In the genomic region with DNA sequence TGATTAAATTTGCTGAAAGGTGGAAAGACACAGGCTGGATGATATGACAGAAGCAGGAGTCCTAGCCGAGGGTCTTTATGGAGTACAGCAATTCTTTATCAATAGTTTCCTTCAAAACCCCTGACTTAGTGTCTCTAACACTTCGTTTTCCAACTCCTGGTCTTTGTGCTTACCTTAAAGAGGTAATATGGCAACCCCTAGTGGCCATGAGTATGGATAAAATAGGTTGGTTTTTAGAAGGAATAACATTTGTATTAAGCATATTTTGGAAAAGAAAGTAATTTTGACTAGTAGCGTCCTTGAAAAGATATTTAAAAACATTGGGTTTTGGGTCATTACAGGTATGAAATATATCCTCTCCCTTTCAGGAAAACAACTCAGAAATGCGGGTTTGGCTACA, we compare ENCODE assay signal across 10 cellular contexts. TPM values are rescaled to one million over a fixed set of nuclear protein-coding genes. Genes with fewer than 3 reads are reported as not detected.
DNase-seq lines count a peak whose midpoint lies in the region; ATAC-seq and TF ChIP-seq lines count a peak whose summit lies in the region.
"Had no signal": no experiment of that assay in that cellular context is flagged by ENCODE, and none has a peak within 500 bp of the region (broad histone marks: within the 10 kb centered on the region; RNA-seq: fewer than 3 reads in every experiment).

No MANE protein-coding gene starts in this region.

- WGBS in tibial nerve, 2 donors = 38 to 53% methylated on average over 4 of the region's 4 CpGs

- H3K27ac ChIP-seq in A673 (ENCODE audit: low read depth, low read length, poor library complexity, severe bottlenecking) = no peak overlapping the region
- no peak overlapping the region for H3K27ac ChIP-seq in OCI-LY3 (ENCODE audit: low read length)
- no peak overlapping the region for H3K27ac ChIP-seq in foreskin keratinocyte
- no peak overlapping the region for H3K27ac ChIP-seq in tibial nerve

- POLR2A ChIA-PET in A673 (lab: Charles Lee; ENCODE audit: low non-redundant PET) = no interaction called here

- no peaks in the 10 kb centered on the region for H3K9me3 Mint-ChIP-seq in activated T-cell treated with anti-CD3 and anti-CD28 coated beads, Interleukin-2, amount 50 U/mL, for 24 hours

- intact Hi-C loops in A673 (cut with micrococcal nuclease; ENCODE audit: unreplicated experiment) = loop anchor here (1.0 to 2.0 kb wide), 2 partner anchors 341 to 344 kb away; no protein-coding TSS in a partner anchor

- DNase-seq in A673 (ENCODE audit: low spot score) (peak; percentile 17), foreskin keratinocyte (peak in 1 of 2 donors; percentile 26), tibial nerve (ENCODE audit: low spot score in 2 of 2) (no peak)
- DNase-seq in activated T-cell treated with anti-CD3 and anti-CD28 coated beads, Interleukin-2, amount 50 U/mL, for 24 hours = no peak

- H4K20me1 ChIP-seq in OCI-LY3 (ENCODE audit: insufficient read depth, low read length) = no peaks in the 10 kb centered on the region

- no peak for TF ChIP-seq EP300 in tibial nerve (IDR thresholded peaks at IDR 0.05)

- no peaks in the 10 kb centered on the region for H3K9me3 ChIP-seq in A673 (ENCODE audit: low read depth, low read length, poor library complexity, severe bottlenecking)
- no peaks in the 10 kb centered on the region for H3K9me3 ChIP-seq in OCI-LY3 (ENCODE audit: insufficient read depth, low read length)
- no peaks in the 10 kb centered on the region for H3K9me3 ChIP-seq in tibial nerve

- H3K79me2 ChIP-seq in OCI-LY3 (ENCODE audit: low read length) = no peaks in the 10 kb centered on the region

- no peak overlapping the region for H3K4me3 Mint-ChIP-seq in activated T-cell treated with anti-CD3 and anti-CD28 coated beads, Interleukin-2, amount 50 U/mL, for 24 hours

- peaks cover 3% of the 10 kb centered on the region for H3K27me3 Mint-ChIP-seq in activated T-cell treated with anti-CD3 and anti-CD28 coated beads, Interleukin-2, amount 50 U/mL, for 24 hours

- H3K4me3 ChIP-seq in A673 (ENCODE audit: low read depth, low read length, poor library complexity, severe bottlenecking) (no peak overlapping the region), OCI-LY3 (ENCODE audit: low read length) (no peak overlapping the region), tibial nerve (no peak overlapping the region)

- BruUV-seq in A673 (replicated peaks; lab: Mats Ljungman, UMichigan) = no TSS peak

- H2AFZ ChIP-seq in OCI-LY3 (ENCODE audit: low read depth, low read length) = no peak overlapping the region

- H3K27ac Mint-ChIP-seq in activated T-cell treated with anti-CD3 and anti-CD28 coated beads, Interleukin-2, amount 50 U/mL, for 24 hours = no peak overlapping the region

- no peak overlapping the region for H3K9ac ChIP-seq in OCI-LY3 (ENCODE audit: low read length)

- H3K4me2 ChIP-seq in OCI-LY3 (ENCODE audit: low read length) = no peak overlapping the region

- ATAC-seq in GM19463 (IDR thresholded peaks at IDR 0.05; ENCODE audit: unreplicated experiment) (peak; percentile 45), foreskin keratinocyte (peak; percentile 71), HG03460 (IDR thresholded peaks at IDR 0.05; ENCODE audit: unreplicated experiment) (no peak), GM21367 (IDR thresholded peaks at IDR 0.05; ENCODE audit: unreplicated experiment) (no peak)

- H3K27me3 ChIP-seq in A673 (replicated peaks; ENCODE audit: insufficient read depth, low read depth, low read length, poor library complexity) (peaks cover 3% of the 10 kb centered on the region), OCI-LY3 (ENCODE audit: low read depth, low read length) (no peaks in the 10 kb centered on the region), foreskin keratinocyte (peaks cover 16% of the 10 kb centered on the region), tibial nerve (no peaks in the 10 kb centered on the region)

- no peaks in the 10 kb centered on the region for H3K36me3 Mint-ChIP-seq in activated T-cell treated with anti-CD3 and anti-CD28 coated beads, Interleukin-2, amount 50 U/mL, for 24 hours (ENCODE audit: low read depth)

- H3K36me3 ChIP-seq in A673 (ENCODE audit: insufficient read depth, low read length, poor library complexity, severe bottlenecking) (no peaks in the 10 kb centered on the region), OCI-LY3 (replicated peaks; ENCODE audit: low read depth, low read length) (no peaks in the 10 kb centered on the region), tibial nerve (no peaks in the 10 kb centered on the region)

- CTCF ChIA-PET in A673 (lab: Charles Lee) = interaction anchor here (0.6 kb wide), 1 partner anchor 271 kb away, joined by 5 read pairs; no protein-coding TSS in a partner anchor

- no peaks in the 10 kb centered on the region for H3K4me1 ChIP-seq in A673 (ENCODE audit: insufficient read depth, low read length, poor library complexity, severe bottlenecking)
- H3K4me1 ChIP-seq in OCI-LY3 (ENCODE audit: low read length) = peaks cover 7% of the 10 kb centered on the region
- H3K4me1 ChIP-seq in foreskin keratinocyte = no peaks in the 10 kb centered on the region
- H3K4me1 ChIP-seq in tibial nerve = no peaks in the 10 kb centered on the region

- no peaks in the 10 kb centered on the region for H3K4me1 Mint-ChIP-seq in activated T-cell treated with anti-CD3 and anti-CD28 coated beads, Interleukin-2, amount 50 U/mL, for 24 hours (ENCODE audit: low read depth)

- no peak for TF ChIP-seq POLR2A in tibial nerve (IDR thresholded peaks at IDR 0.05)

- TF ChIP-seq CTCF in A673 (conservative IDR thresholded peaks at IDR 0.05; ENCODE audit: low read depth, low read length) (peak; percentile 47), OCI-LY3 (IDR thresholded peaks at IDR 0.05; ENCODE audit: low read depth, low read length) (peak; percentile 58), foreskin keratinocyte (conservative IDR thresholded peaks at IDR 0.05) (peak; percentile 73), tibial nerve (IDR thresholded peaks at IDR 0.05) (no peak)

RNA-seq across cellular contexts. Expression of a gene that starts 51.9 kb away (rescaled TPM):
- total RNA-seq in A673 (2021) = not detected in 2 replicates
- not detected in 2 replicates for total RNA-seq in foreskin keratinocyte
- not detected in 2 replicates for polyA plus RNA-seq in foreskin keratinocyte
- not detected for total RNA-seq in tibial nerve
- total RNA-seq: NCI-H460, temporal lobe had no signal

Comparison
In these comparisons a context has a peak if more than half of its experiments do, and no peak if none do; other contexts are left out.
1. CTCF ChIP-seq: peak in A673 (single experiment), OCI-LY3 (single experiment) and foreskin keratinocyte (single experiment); none in tibial nerve (0 of 5).
2. ATAC-seq: peak in GM19463 (single experiment) and foreskin keratinocyte (single experiment); none in HG03460 (single experiment) and GM21367 (single experiment).